ENCODE assay signal across 13 cellular contexts in genomic region chr18:44654555-44654954, GRCh38. TPM values are rescaled to one million over a fixed set of nuclear protein-coding genes. Genes with fewer than 3 reads are reported as not detected.
DNase-seq lines count a peak whose midpoint lies in the region; ATAC-seq and TF ChIP-seq lines count a peak whose summit lies in the region.
"Had no signal": no experiment of that assay in that cellular context is flagged by ENCODE, and none has a peak within 500 bp of the region (broad histone marks: within the 10 kb centered on the region; RNA-seq: fewer than 3 reads in every experiment).

No MANE protein-coding gene starts in this region.

- H3K27ac ChIP-seq in IMR-90 (ENCODE audit: insufficient read depth, low read length) = no peak overlapping the region
- H3K27ac ChIP-seq in coronary artery = no peak overlapping the region

- ATAC-seq in IMR-90 (ENCODE audit: low read depth) = peak; percentile 49
- ATAC-seq: stimulated activated memory B cell treated with anti-CD40 and anti-IgM and Interleukin-4, amounts not matched to agents 10 μg/mL and 1 μg/mL and 100 μg/mL, for 72 hours had no signal

- TF ChIP-seq POLR2A in IMR-90 (IDR thresholded peaks at IDR 0.05; ENCODE audit: low read depth, low read length) (no peak), erythroblast (IDR thresholded peaks at IDR 0.05; ENCODE audit: low read length) (no peak)

- no peaks in the 10 kb centered on the region for H3K36me3 ChIP-seq in IMR-90 (ENCODE audit: control insufficient read depth, insufficient read depth, low read length)

- in situ Hi-C loops in ACHN (cut with HindIII; ENCODE audit: low pct_ligation_motif_present, low pct_unique_long_range_greater_than_20kb, low sequenced_read_pairs) = no loop called here
- in situ Hi-C loops in IMR-90 (cut with MboI; ENCODE audit: low sequenced_read_pairs) = no loop called here

- no peak overlapping the region; the same call in 2 of the 3 replicates for H2BK15ac ChIP-seq in IMR-90 (ENCODE audit: low read depth, low read length)

- H3K14ac ChIP-seq in IMR-90 (replicated peaks; ENCODE audit: low read depth, low read length) = peak overlapping the region; percentile 66

- DNase-seq in ACHN = peak; percentile 62
- DNase-seq in IMR-90 = peak; percentile 45
- peak; percentile 64 to 86 for DNase-seq in cardiac fibroblast (ENCODE audit: low read depth in 2 of 2)
- peak; percentile 94 for DNase-seq in kidney tubule cell (ENCODE audit: low spot score)
- DNase-seq in coronary artery (ENCODE audit: low spot score) = no peak
- no peak for DNase-seq in NCI-H69 (lab: John Stamatoyannopoulos, UW)
- no peak for DNase-seq in NCI-H1417 treated with DMSO at 0.1 percent for 48 hours (lab: John Stamatoyannopoulos, UW)
- no peak for DNase-seq in erythroblast (lab: John Stamatoyannopoulos, UW)
- DNase-seq: activated CD4-positive, alpha-beta T cell treated with anti-CD3 and anti-CD28 coated beads for 1 hour; activated effector memory CD4-positive, alpha-beta T cell treated with Interleukin-2 at 50 U/mL for 16 hours; H7; SHP77 had no signal

- no peak overlapping the region for H2AK5ac ChIP-seq in IMR-90 (ENCODE audit: low read depth, low read length)

- H3K79me1 ChIP-seq in IMR-90 (ENCODE audit: low read depth in 1 of 2, low read length in 2 of 2) = no peaks in the 10 kb centered on the region

- H2BK120ac ChIP-seq in IMR-90 (ENCODE audit: low read depth, low read length) = 0 out of 2 replicates have a peak overlapping the region, but pooled peaks have one; percentile 4

- H2AFZ ChIP-seq in IMR-90 (replicated peaks; ENCODE audit: low read length, poor library complexity) = no peak overlapping the region

- H3K4me3 ChIP-seq in IMR-90 (ENCODE audit: insufficient read depth, low read depth, low read length) (no peak overlapping the region), cardiac fibroblast (replicated peaks in 1 of 2; ENCODE audit: low read depth in 2 of 2, low read length in 2 of 2) (no peak overlapping the region), coronary artery (no peak overlapping the region)

- no peak overlapping the region for H3K18ac ChIP-seq in IMR-90 (ENCODE audit: low read depth, low read length)

- no peak overlapping the region for H2AK9ac ChIP-seq in IMR-90 (replicated peaks; ENCODE audit: low read depth, low read length, poor library complexity)

- H3K9me1 ChIP-seq in IMR-90 (ENCODE audit: insufficient read depth, low read length) = peaks cover 9% of the 10 kb centered on the region; the same call in 1 of the 2 replicates

- H3K4me1 ChIP-seq in IMR-90 (ENCODE audit: control insufficient read depth, insufficient read depth, low read length) = peaks cover 2% of the 10 kb centered on the region; the same call in 1 of the 2 replicates

- CTCF ChIA-PET in IMR-90 (lab: Yijun Ruan, JAX) = interaction anchor here (0.6 kb wide), 1 partner anchor 322 kb away, joined by 3 read pairs; no protein-coding TSS in a partner anchor

- no peaks in the 10 kb centered on the region for H3K9me3 ChIP-seq in IMR-90 (ENCODE audit: control insufficient read depth, insufficient read depth, low read length)

- BruUV-seq in IMR-90 (replicated peaks; lab: Mats Ljungman, UMichigan) = no TSS peak

- dilution Hi-C loops in IMR-90 (cut with HindIII; ENCODE audit: low sequenced_read_pairs, unreplicated experiment) = no loop called here

- H2BK5ac ChIP-seq in IMR-90 (ENCODE audit: low read depth, low read length, poor library complexity, severe bottlenecking) = no peak overlapping the region

- 0 out of 4 replicates have a peak overlapping the region, but pooled peaks of 1 of the 2 experiments have one; percentile 25 for H4K8ac ChIP-seq in IMR-90 (ENCODE audit: low read depth in 2 of 2, low read length in 2 of 2)

- no peak for TF ChIP-seq RAD21 in IMR-90 (IDR thresholded peaks at IDR 0.05; ENCODE audit: low read length)

- no peak overlapping the region for H3K9ac ChIP-seq in IMR-90 (ENCODE audit: low read depth, low read length)

- H3K56ac ChIP-seq in IMR-90 (ENCODE audit: extremely low read depth, insufficient read depth, low read length) = 0 out of 2 replicates have a peak overlapping the region, but pooled peaks have one; percentile 28

- peak overlapping the region; percentile 66; the same call in 1 of the 2 replicates for H3K23ac ChIP-seq in IMR-90 (ENCODE audit: low read depth, low read length)

- H4K5ac ChIP-seq in IMR-90 (ENCODE audit: low read depth, low read length) = no peak overlapping the region

- no peaks in the 10 kb centered on the region for H3K27me3 ChIP-seq in IMR-90 (ENCODE audit: control insufficient read depth, insufficient read depth, low read length)

- no peak overlapping the region for H4K91ac ChIP-seq in IMR-90 (ENCODE audit: insufficient read depth, low read depth, low read length)

- no peak overlapping the region for H3K4ac ChIP-seq in IMR-90 (ENCODE audit: low read depth, low read length)

- TF ChIP-seq CTCF in IMR-90 (conservative IDR thresholded peaks at IDR 0.05; ENCODE audit: low read depth, low read length) (no peak), cardiac fibroblast (IDR thresholded peaks at IDR 0.05; ENCODE audit: low read depth, low read length) (no peak), coronary artery (IDR thresholded peaks at IDR 0.05) (no peak)

- H3K4me2 ChIP-seq in IMR-90 (ENCODE audit: low read depth, low read length) = peak overlapping the region; percentile 54; the same call in 1 of the 2 replicates

- no CpG with 5 or more reads among the region's 3 CpGs for WGBS in IMR-90 (ENCODE audit: extremely low coverage in 2 of 2, insufficient read length in 1 of 2), 2 experiments

- H2BK20ac ChIP-seq in IMR-90 (ENCODE audit: low read depth, low read length) = peak overlapping the region; percentile 80; the same call in 1 of the 2 replicates

- intact Hi-C loops in IMR-90 (cut with micrococcal nuclease) = no loop called here

- POLR2A ChIA-PET in IMR-90 (lab: Charles Lee; ENCODE audit: unreplicated experiment) = no interaction called here

- no peaks in the 10 kb centered on the region for H4K20me1 ChIP-seq in IMR-90 (ENCODE audit: insufficient read depth, low read length)

TF ChIP-seq in IMR-90, 13 proteins besides CTCF, POLR2A, EP300 and RAD21:
- TF ChIP-seq ELK1 (IDR thresholded peaks at IDR 0.05; ENCODE audit: borderline replicate concordance, low read depth, low read length) = no peak
- TF ChIP-seq RCOR1 (IDR thresholded peaks at IDR 0.05; ENCODE audit: insufficient replicate concordance, low read length) = no peak
- TF ChIP-seq MAZ (IDR thresholded peaks at IDR 0.05; ENCODE audit: borderline replicate concordance, low read depth, low read length) = no peak
- no peak for TF ChIP-seq NFE2L2 (IDR thresholded peaks at IDR 0.05; ENCODE audit: low read depth, low read length)
- TF ChIP-seq RFX5 (IDR thresholded peaks at IDR 0.05; ENCODE audit: low read depth, low read length) = no peak
- no peak for TF ChIP-seq FOS (IDR thresholded peaks at IDR 0.05; ENCODE audit: low read depth, low read length)
- TF ChIP-seq USF2 (IDR thresholded peaks at IDR 0.05; ENCODE audit: low read depth, low read length) = no peak
- TF ChIP-seq BHLHE40 (IDR thresholded peaks at IDR 0.05; ENCODE audit: low read depth, low read length) = no peak
- TF ChIP-seq CHD1 (IDR thresholded peaks at IDR 0.05; ENCODE audit: low read depth, low read length) = no peak
- TF ChIP-seq MXI1 (IDR thresholded peaks at IDR 0.05; ENCODE audit: borderline replicate concordance, low read depth, low read length) = no peak
- no peak for TF ChIP-seq MAFK (IDR thresholded peaks at IDR 0.05; ENCODE audit: low read depth, low read length)
- TF ChIP-seq CEBPB (IDR thresholded peaks at IDR 0.05; ENCODE audit: low read depth, low read length) = no peak
- TF ChIP-seq SMC3 (IDR thresholded peaks at IDR 0.05; ENCODE audit: low read depth, low read length) = no peak
TF ChIP-seq in IMR-90: peak in this region for 0.

RNA-seq across cellular contexts. Expression of gene SETBP1, which starts 26.1 kb away (rescaled TPM):
- 0.28 and 0.36 TPM in 2 replicates for total RNA-seq in IMR-90 (2012; rRNA removed)
- 0.16 and 0.19 TPM in 2 replicates for polyA plus RNA-seq in IMR-90 (2012; rRNA removed)
- polyA plus RNA-seq in IMR-90 (2012; cell fraction: cytosol; rRNA removed) = 0.02 and 0.09 TPM in 2 replicates
- 0.09 and 0.28 TPM in 2 replicates for polyA plus RNA-seq in IMR-90 (2012; cell fraction: nucleus; rRNA removed; ENCODE audit: low replicate concordance)

Comparison
In these comparisons a context has a peak if more than half of its experiments do, and no peak if none do; other contexts are left out.
1. DNase-seq: peak in ACHN (single experiment), IMR-90 (single experiment), cardiac fibroblast (2 of 2) and kidney tubule cell (single experiment); none in coronary artery (single experiment), NCI-H69 (single experiment), NCI-H1417 treated with DMSO at 0.1 percent for 48 hours (single experiment) and erythroblast (0 of 2).